In the genomic region with DNA sequence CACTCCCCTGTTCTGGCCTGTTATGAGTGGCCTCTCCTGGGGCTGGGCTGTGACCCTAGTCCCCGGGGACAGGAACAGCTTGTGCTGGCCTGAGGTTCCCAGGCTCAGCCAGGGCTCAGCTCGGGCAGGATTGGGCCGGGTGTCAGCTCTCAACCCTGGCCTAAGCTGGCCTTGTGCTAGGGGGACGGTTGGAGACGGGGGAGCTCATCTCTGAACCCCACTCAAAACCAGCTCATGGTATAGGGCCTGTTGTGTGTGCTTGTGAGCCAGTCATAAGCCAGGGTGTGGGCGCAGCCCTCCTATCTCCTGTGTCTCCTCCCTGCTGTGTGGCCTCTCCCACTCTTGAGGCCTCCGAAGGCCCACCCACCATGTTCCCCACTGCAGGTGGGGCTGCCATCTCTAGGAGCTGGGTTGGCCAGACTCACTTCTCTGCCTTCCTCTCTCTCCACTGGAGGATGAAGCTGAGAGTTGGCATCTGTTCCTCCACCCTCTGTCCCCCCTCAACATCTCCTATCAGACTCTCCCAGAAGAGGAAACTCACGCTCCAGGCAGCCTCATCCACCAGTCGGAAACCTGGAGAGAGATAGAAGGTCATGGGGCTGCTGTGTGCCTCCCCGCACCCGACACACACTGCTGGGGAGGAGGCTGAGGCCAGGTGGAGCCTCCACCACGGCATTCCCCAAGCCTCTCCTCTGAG, we compare ENCODE assay signal across 10 cellular contexts. TPM values are rescaled to one million over a fixed set of nuclear protein-coding genes. Genes with fewer than 3 reads are reported as not detected.
DNase-seq lines count a peak whose midpoint lies in the region; ATAC-seq and TF ChIP-seq lines count a peak whose summit lies in the region.
"Had no signal": no experiment of that assay in that cellular context is flagged by ENCODE, and none has a peak within 500 bp of the region (broad histone marks: within the 10 kb centered on the region; RNA-seq: fewer than 3 reads in every experiment).

No MANE protein-coding gene starts in this region.

- H3K27ac Mint-ChIP-seq in mesothelial cell of epicardium, result peak overlapping the region; percentile 80
- H3K27ac Mint-ChIP-seq: activated CD4-positive, alpha-beta memory T cell treated with anti-CD3 and anti-CD28 coated beads for 36 hours had no signal

- peaks cover 36% of the 10 kb centered on the region for H3K27me3 Mint-ChIP-seq in mesothelial cell of epicardium (ENCODE audit: low read depth)

- H3K27ac ChIP-seq in SK-N-MC (peak overlapping the region; percentile 69; the same call in 1 of the 2 replicates), urinary bladder (ENCODE audit: low read depth) (peak overlapping the region; percentile 25)

- ATAC-seq in GM19035 (IDR thresholded peaks at IDR 0.05; ENCODE audit: unreplicated experiment) (no peak), GM21528 (IDR thresholded peaks at IDR 0.05; ENCODE audit: low FRiP score, unreplicated experiment) (no peak)

- DNase-seq in SK-N-MC (ENCODE audit: low read depth, low spot score), result no peak
- DNase-seq in erythroblast (lab: John Stamatoyannopoulos, UW), result peak; percentile 83 to 90
- DNase-seq in mesothelial cell of epicardium (ENCODE audit: low spot score in 2 of 2, unreplicated experiment in 2 of 2), result no peak
- no peak for DNase-seq in DMS53 treated with DMSO at 0.1 percent for 48 hours (lab: John Stamatoyannopoulos, UW; ENCODE audit: unreplicated experiment)
- DNase-seq: activated CD4-positive, alpha-beta memory T cell treated with anti-CD3 and anti-CD28 coated beads for 36 hours; NCI-H1105; stimulated activated CD4-positive, alpha-beta T cell treated with anti-CD3 and anti-CD28 coated beads, Interleukin-1b, Interleukin-23, amount 100 ng/mL, for 48 hours had no signal

- H3K9me3 ChIP-seq in SK-N-MC (ENCODE audit: low read depth, low read length), result no peaks in the 10 kb centered on the region

- no peaks in the 10 kb centered on the region for H3K36me3 ChIP-seq in SK-N-MC (ENCODE audit: insufficient read depth, low read length)
- H3K36me3 ChIP-seq in urinary bladder (ENCODE audit: insufficient read depth), result no peaks in the 10 kb centered on the region

- peak overlapping the region; percentile 43 for H3K4me3 Mint-ChIP-seq in mesothelial cell of epicardium
- H3K4me3 Mint-ChIP-seq: activated CD4-positive, alpha-beta memory T cell treated with anti-CD3 and anti-CD28 coated beads for 36 hours had no signal

- no peaks in the 10 kb centered on the region for H3K9me3 Mint-ChIP-seq in mesothelial cell of epicardium
- H3K9me3 Mint-ChIP-seq: activated CD4-positive, alpha-beta memory T cell treated with anti-CD3 and anti-CD28 coated beads for 36 hours had no signal

- peaks cover 47% of the 10 kb centered on the region for H3K4me1 Mint-ChIP-seq in mesothelial cell of epicardium

- no peak for TF ChIP-seq CTCF in mesothelial cell of epicardium (IDR thresholded peaks at IDR 0.05; ENCODE audit: unreplicated experiment)

- peak; percentile 94 for TF ChIP-seq POLR2A in erythroblast (IDR thresholded peaks at IDR 0.05; ENCODE audit: low read length)

- no peak overlapping the region for H3K9ac ChIP-seq in SK-N-MC (ENCODE audit: insufficient read length)

- H3K36me3 Mint-ChIP-seq in mesothelial cell of epicardium, result no peaks in the 10 kb centered on the region
- H3K36me3 Mint-ChIP-seq: activated CD4-positive, alpha-beta memory T cell treated with anti-CD3 and anti-CD28 coated beads for 36 hours had no signal

- H3K4me1 ChIP-seq in urinary bladder (ENCODE audit: insufficient read depth), result peaks cover 3% of the 10 kb centered on the region

- H3K4me3 ChIP-seq in SK-N-MC (no peak overlapping the region), urinary bladder (ENCODE audit: low read depth, low read length) (no peak overlapping the region)

- WGBS in urinary bladder, result 54% methylated on average over 12 of the region's 12 CpGs

RNA-seq across cellular contexts. Expression of a gene that starts 1.3 kb away (rescaled TPM):
- total RNA-seq in mesothelial cell of epicardium (13.8 to 16.1 TPM (median 15.7 TPM) in 3 replicates), urinary bladder (9.3 TPM)
- polyA plus RNA-seq in urinary bladder, result 13.1 TPM
- total RNA-seq: activated CD4-positive, alpha-beta memory T cell treated with anti-CD3 and anti-CD28 coated beads for 36 hours had no signal

RNA-seq across cellular contexts. Expression of a gene that starts 25.6 kb away (rescaled TPM):
- total RNA-seq in mesothelial cell of epicardium, result 0.11 to 0.34 TPM (median 0.13 TPM) in 3 replicates
- total RNA-seq in urinary bladder, result 0.16 TPM
- polyA plus RNA-seq in urinary bladder, result not detected
- total RNA-seq: activated CD4-positive, alpha-beta memory T cell treated with anti-CD3 and anti-CD28 coated beads for 36 hours had no signal

RNA-seq across cellular contexts. Expression of a gene that starts 34.2 kb away (rescaled TPM):
- total RNA-seq in mesothelial cell of epicardium (1.2 to 1.3 TPM (median 1.3 TPM) in 3 replicates), urinary bladder (0.37 TPM)
- polyA plus RNA-seq in urinary bladder, result 1.0 TPM

RNA-seq across cellular contexts. Expression of a gene that starts 35.9 kb away (rescaled TPM):
- total RNA-seq in mesothelial cell of epicardium, result 0.45 to 0.66 TPM (median 0.51 TPM) in 3 replicates
- total RNA-seq in urinary bladder, result 0.11 TPM
- polyA plus RNA-seq in urinary bladder, result 0.04 TPM

Comparison
In these comparisons a context has a peak if more than half of its experiments do, and no peak if none do; other contexts are left out.
1. DNase-seq: peak in erythroblast (2 of 2); none in SK-N-MC (single experiment), mesothelial cell of epicardium (0 of 2) and DMS53 treated with DMSO at 0.1 percent for 48 hours (single experiment).